In the genomic region with DNA sequence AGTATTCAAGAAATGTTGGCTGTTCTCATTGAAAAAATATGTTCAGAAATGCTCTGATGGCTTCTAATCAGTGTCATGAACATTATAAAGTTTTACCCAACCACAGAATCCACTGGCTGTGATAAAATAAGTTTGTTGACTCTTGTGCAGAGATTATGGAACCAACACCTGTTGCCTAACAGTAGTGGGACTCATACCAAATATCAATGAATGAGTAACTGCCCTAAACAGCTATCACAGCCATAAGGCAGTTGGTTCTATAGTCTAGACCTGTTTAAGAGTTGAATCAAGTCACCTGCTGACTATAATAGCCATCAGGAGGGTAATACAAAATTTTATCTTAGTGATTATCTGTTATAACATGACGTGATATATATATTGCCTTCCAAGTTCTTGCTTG, we compare ENCODE assay signal across 12 cellular contexts.
A peak's percentile ranks its signal among the peaks of the same experiment; 100 is the strongest.
DNase-seq lines count a peak whose midpoint lies in the region; ATAC-seq and TF ChIP-seq lines count a peak whose summit lies in the region.
"Had no signal": no experiment of that assay in that cellular context is flagged by ENCODE, and none has a peak within 500 bp of the region (broad histone marks: within the 10 kb centered on the region; RNA-seq: fewer than 3 reads in every experiment).

No MANE protein-coding gene starts in this region.

- POLR2A ChIA-PET in GM10248 (lab: Yijun Ruan, JAX): no interaction called here

- no peaks in the 10 kb centered on the region for H3K36me3 Mint-ChIP-seq in natural killer cell treated with Interleukin-12 subunit alpha and Interleukin-12 subunit beta and Interleukin-15 and Interleukin-18, amount 100 ng/mL, for 72 hours

- no peaks in the 10 kb centered on the region for H3K27me3 Mint-ChIP-seq in natural killer cell treated with Interleukin-12 subunit alpha and Interleukin-12 subunit beta and Interleukin-15 and Interleukin-18, amount 100 ng/mL, for 72 hours
- H3K27me3 Mint-ChIP-seq: CD4-positive, alpha-beta T cell had no signal

- H3K4me1 Mint-ChIP-seq in natural killer cell treated with Interleukin-12 subunit alpha and Interleukin-12 subunit beta and Interleukin-15 and Interleukin-18, amount 100 ng/mL, for 72 hours (ENCODE audit: low read depth in 2 of 2): no peaks in the 10 kb centered on the region

- H3K27ac Mint-ChIP-seq in natural killer cell treated with Interleukin-12 subunit alpha and Interleukin-12 subunit beta and Interleukin-15 and Interleukin-18, amount 100 ng/mL, for 72 hours: no peak overlapping the region
- H3K27ac Mint-ChIP-seq: CD4-positive, alpha-beta T cell; H9 had no signal

- CTCF ChIA-PET in GM10248 (lab: Yijun Ruan, JAX): interaction anchor here (1.2 to 1.3 kb wide), 2 partner anchors 18 to 296 kb away, joined by 3 to 4 read pairs; no protein-coding TSS in a partner anchor

- no peak for TF ChIP-seq CTCF in GM10248 (IDR thresholded peaks at IDR 0.05; ENCODE audit: control extremely low read depth, extremely low read depth, low read depth, missing control alignments)

- DNase-seq in myocyte (ENCODE audit: low read depth) (peak; percentile 2), NCI-H2171 treated with DMSO at 0.1 percent for 48 hours (lab: John Stamatoyannopoulos, UW) (no peak), GM10248 (ENCODE audit: extremely low spot score) (no peak), left cardiac atrium (no peak)
- no peak for DNase-seq in natural killer cell treated with Interleukin-12 subunit alpha and Interleukin-12 subunit beta and Interleukin-15 and Interleukin-18, amount 100 ng/mL, for 72 hours (ENCODE audit: low spot score)
- DNase-seq: ACHN; AML-193; Caco-2; CD4-positive, alpha-beta T cell; H9 had no signal

- H3K4me3 Mint-ChIP-seq in natural killer cell treated with Interleukin-12 subunit alpha and Interleukin-12 subunit beta and Interleukin-15 and Interleukin-18, amount 100 ng/mL, for 72 hours: no peak overlapping the region
- H3K4me3 Mint-ChIP-seq: CD4-positive, alpha-beta T cell; H9 had no signal

- intact Hi-C loops in left cardiac atrium (cut with DNase I): no loop called here

- ATAC-seq in GM21447 (IDR thresholded peaks at IDR 0.05; ENCODE audit: unreplicated experiment) (peak; percentile 85), HG02798 (IDR thresholded peaks at IDR 0.05; ENCODE audit: poor library complexity, unreplicated experiment) (peak; percentile 93), left cardiac atrium (no peak)
- no peak for ATAC-seq in natural killer cell treated with Interleukin-12 subunit alpha and Interleukin-12 subunit beta and Interleukin-15 and Interleukin-18, amount 100 ng/mL, for 72 hours

- H3K9me3 Mint-ChIP-seq in natural killer cell treated with Interleukin-12 subunit alpha and Interleukin-12 subunit beta and Interleukin-15 and Interleukin-18, amount 100 ng/mL, for 72 hours: peaks cover 3% of the 10 kb centered on the region
- H3K9me3 Mint-ChIP-seq: CD4-positive, alpha-beta T cell; H9 had no signal

Comparison
In these comparisons a context has a peak if more than half of its experiments do, and no peak if none do; other contexts are left out.
1. ATAC-seq: peak in GM21447 (single experiment) and HG02798 (single experiment); none in left cardiac atrium (0 of 2) and natural killer cell treated with Interleukin-12 subunit alpha and Interleukin-12 subunit beta and Interleukin-15 and Interleukin-18, amount 100 ng/mL, for 72 hours (0 of 2).